3 cellular contexts compared by ENCODE assay signal in genomic region chr11:105635466-105635865, GRCh38. TPM values are rescaled to one million over a fixed set of nuclear protein-coding genes. Genes with fewer than 3 reads are reported as not detected.
"Had no signal": no experiment of that assay in that cellular context is flagged by ENCODE, and none has a peak within 500 bp of the region (broad histone marks: within the 10 kb centered on the region; RNA-seq: fewer than 3 reads in every experiment).

No MANE protein-coding gene starts in this region.

- ATAC-seq: GM12878 had no signal

- DNase-seq: GDM1, GF-D8 had no signal

- H3K4me3 ChIP-seq: GM12878 had no signal

RNA-seq across cellular contexts. Expression of gene GRIA4, which starts 25.6 kb away (rescaled TPM):
- total RNA-seq: GM12878 had no signal
